ENCODE assay signal across 27 cellular contexts in genomic region chr5:127396490-127397155, GRCh38.
DNase-seq lines count a peak whose midpoint lies in the region; ATAC-seq and TF ChIP-seq lines count a peak whose summit lies in the region.
"Had no signal": no experiment of that assay in that cellular context is flagged by ENCODE, and none has a peak within 500 bp of the region (broad histone marks: within the 10 kb centered on the region; RNA-seq: fewer than 3 reads in every experiment).

No MANE protein-coding gene starts in this region.

- intact Hi-C loops in HCT116 (cut with micrococcal nuclease) = no loop called here

- peak in 1 of 3 experiments; percentile 29; a peak in 1 of 6 replicates for TF ChIP-seq CTCF in HCT116 (IDR thresholded peaks at IDR 0.05 in 2 of 3, conservative IDR thresholded peaks at IDR 0.05 in 1 of 3; ENCODE audit: borderline replicate concordance in 1 of 3, insufficient read depth in 1 of 3, low read depth in 2 of 3, low read length in 2 of 3)
- TF ChIP-seq CTCF in VCaP (conservative IDR thresholded peaks at IDR 0.05) = peak; percentile 33; the same call in 1 of the 2 replicates

- no peaks in the 10 kb centered on the region for H4K20me1 ChIP-seq in HCT116 (ENCODE audit: insufficient read depth)

- H3K9me3 ChIP-seq in HCT116 (ENCODE audit: control insufficient read depth in 1 of 2, insufficient read depth in 1 of 2, low read depth in 1 of 2, low read length in 2 of 2) = no peaks in the 10 kb centered on the region
- H3K9me3 ChIP-seq: spleen had no signal

- BruUV-seq in HCT116 (replicated peaks; lab: Mats Ljungman, UMichigan) = no TSS peak

- H3K9me2 ChIP-seq in HCT116 (ENCODE audit: insufficient read depth) = no peaks in the 10 kb centered on the region

- H3K27ac ChIP-seq in HCT116 (ENCODE audit: low read depth, low read length) (no peak overlapping the region), VCaP (no peak overlapping the region), temporal lobe (ENCODE audit: low read depth, low read length) (peak overlapping the region; percentile 19)
- H3K27ac ChIP-seq: GM23248, PC-9, spleen had no signal

- no peak overlapping the region for H3K4me2 ChIP-seq in HCT116 (ENCODE audit: low read length)
- H3K4me2 ChIP-seq: PC-9 had no signal

- no peak overlapping the region for H3K9ac ChIP-seq in HCT116 (ENCODE audit: low read length)
- H3K9ac ChIP-seq: GM23248 had no signal

- TF ChIP-seq POLR2A in HCT116 (IDR thresholded peaks at IDR 0.05; ENCODE audit: borderline replicate concordance, extremely low read depth, insufficient read depth, insufficient read length) = no peak

- no peaks in the 10 kb centered on the region for H3K79me2 ChIP-seq in HCT116 (ENCODE audit: insufficient read depth, low read length)

- TF ChIP-seq RAD21 in HCT116 (IDR thresholded peaks at IDR 0.05; ENCODE audit: low read depth) = 0 out of 2 replicates have a peak, but pooled peaks have one; percentile 7

- H3K27me3 ChIP-seq in HCT116 (ENCODE audit: insufficient read depth, low read length) = peaks cover 8% of the 10 kb centered on the region; the same call in 1 of the 2 replicates

- no peaks in the 10 kb centered on the region for H3K36me3 ChIP-seq in HCT116 (ENCODE audit: control insufficient read depth in 1 of 2, insufficient read depth in 2 of 2, low read length in 2 of 2)
- H3K36me3 ChIP-seq: spleen had no signal

- H3K4me3 ChIP-seq in HCT116 (replicated peaks in 1 of 2; ENCODE audit: low read depth in 1 of 2, low read length in 2 of 2) = no peak overlapping the region
- H3K4me3 ChIP-seq: GM23248, PC-9, spleen had no signal

- H2AFZ ChIP-seq in HCT116 (ENCODE audit: low read depth, low read length, poor library complexity, severe bottlenecking) = no peak overlapping the region
- H2AFZ ChIP-seq: GM23248, PC-9 had no signal

- ATAC-seq in HCT116 = no peak
- ATAC-seq in GM18907 (IDR thresholded peaks at IDR 0.05; ENCODE audit: unreplicated experiment) = no peak
- ATAC-seq: activated CD4-positive, CD25-positive, alpha-beta regulatory T cell treated with anti-CD3 and anti-CD28 coated beads, Interleukin-2, amount 50 U/mL, for 24 hours; activated T-helper 17 cell treated with anti-CD3 and anti-CD28 coated beads, Interleukin-2, amount 50 U/mL, for 72 hours; natural killer cell had no signal

- CTCF ChIA-PET in HCT116 (lab: Charles Lee) = interaction anchor here (0.8 kb wide), 1 partner anchor 95 kb away, joined by 3 read pairs; no protein-coding TSS in a partner anchor

- POLR2A ChIA-PET in HCT116 (lab: Charles Lee) = no interaction called here

- RAD21 ChIA-PET in HCT116 (lab: Charles Lee; ENCODE audit: low non-redundant PET in 1 of 2, low total read pairs in 2 of 2, uncharacterized antibody in 2 of 2, unreplicated experiment in 2 of 2) = no interaction called here

- no peak for DNase-seq in HCT116 (ENCODE audit: low read depth, low spot score)
- peak; percentile 29 for DNase-seq in iPS-NIHi7 (ENCODE audit: extremely low spot score)
- no peak for DNase-seq in CD1c-positive myeloid dendritic cell (ENCODE audit: extremely low spot score)
- DNase-seq in T1000 (lab: John Stamatoyannopoulos, UW) = no peak
- DNase-seq: activated CD4-positive, alpha-beta T cell treated with anti-CD3 and anti-CD28 coated beads, Interleukin-2, amount 50 U/mL, for 48 hours; activated naive CD8-positive, alpha-beta T cell treated with anti-CD3 and anti-CD28 coated beads for 36 hours; CD4-positive, CD25-positive, alpha-beta regulatory T cell; dermis blood vessel endothelial cell; DND-41; GM23248; natural killer cell; NCI-H1048; NCI-H187; NCI-H2171 treated with DMSO at 0.1 percent for 48 hours; NCI-H510A treated with DMSO at 0.1 percent for 48 hours; NK-92 treated with Interleukin-12 subunit alpha and Interleukin-12 subunit beta, amount 100 ng/mL, for 24 hours; PC-9; retina; SHP77; spleen; stimulated activated CD4-positive, alpha-beta T cell treated with anti-CD3 and anti-CD28 coated beads, Interleukin-2, amount 100 ng/mL, for 48 hours; SW 1271 had no signal

- H3K4me1 ChIP-seq in HCT116 (ENCODE audit: control insufficient read depth in 1 of 2, insufficient read depth in 2 of 2, low read length in 2 of 2) = no peaks in the 10 kb centered on the region
- H3K4me1 ChIP-seq: spleen had no signal

TF ChIP-seq in HCT116, 20 proteins besides CTCF, POLR2A, EP300 and RAD21:
- TF ChIP-seq JUND (IDR thresholded peaks at IDR 0.05) (no peak), SIN3A (IDR thresholded peaks at IDR 0.05; ENCODE audit: low read depth) (no peak), CEBPB (IDR thresholded peaks at IDR 0.05; ENCODE audit: low read depth) (no peak), ZNF274 (IDR thresholded peaks at IDR 0.05; ENCODE audit: low read depth, low read length) (no peak), FOSL1 (IDR thresholded peaks at IDR 0.05; ENCODE audit: low read depth) (no peak), MAX (IDR thresholded peaks at IDR 0.05) (no peak), ATF3 (IDR thresholded peaks at IDR 0.05) (no peak), CBX3 (IDR thresholded peaks at IDR 0.05; ENCODE audit: low read depth) (no peak), EGR1 (IDR thresholded peaks at IDR 0.05; ENCODE audit: low read depth) (no peak)
